In the genomic region with DNA sequence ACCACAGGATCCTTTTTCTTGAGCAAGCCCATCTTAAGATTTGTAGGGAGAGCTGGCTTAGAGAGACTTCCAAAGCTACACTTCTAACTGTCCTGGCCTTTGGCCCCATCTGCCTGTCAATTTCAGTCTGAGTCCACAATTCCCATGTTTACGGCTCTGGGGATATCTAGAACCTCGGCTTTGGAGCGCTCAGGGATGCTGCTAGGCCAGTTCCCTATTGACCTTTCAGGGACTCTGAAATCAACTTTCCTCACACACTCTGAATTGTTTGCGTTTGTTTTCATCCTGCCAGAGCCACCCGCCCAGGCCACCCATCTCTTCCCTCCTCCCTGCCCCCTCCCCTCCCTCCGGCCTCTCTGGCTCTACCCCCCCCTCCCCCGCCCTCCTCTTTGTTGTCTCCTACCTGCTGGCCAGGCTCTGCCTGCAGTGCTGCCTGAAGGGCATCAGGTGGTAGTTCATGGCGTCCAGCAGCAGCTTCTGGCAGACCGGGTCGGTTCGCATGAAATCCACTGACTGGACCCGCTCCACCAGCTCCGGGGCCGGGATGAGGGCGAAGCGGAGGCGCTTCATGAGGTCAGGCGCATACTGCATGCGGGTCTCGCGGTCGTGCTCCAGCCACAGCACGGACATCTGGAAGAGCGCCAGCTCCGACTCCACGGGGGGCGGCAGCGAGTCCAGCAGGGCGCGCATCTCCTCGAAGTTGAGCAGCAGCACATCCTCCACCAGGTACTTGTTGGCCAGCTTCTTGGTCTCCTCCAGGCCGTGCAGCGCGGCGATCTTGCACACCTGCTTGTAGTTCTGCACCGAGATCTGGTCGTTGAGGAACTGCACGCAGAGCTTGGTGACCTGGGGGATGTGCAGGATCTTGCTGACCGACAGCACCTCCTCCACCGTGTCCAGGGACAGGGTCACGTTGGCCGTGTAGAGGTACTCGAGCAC, we compare ENCODE assay signal across 10 cellular contexts. TPM values are rescaled to one million over a fixed set of nuclear protein-coding genes. Genes with fewer than 3 reads are reported as not detected.
DNase-seq lines count a peak whose midpoint lies in the region; ATAC-seq and TF ChIP-seq lines count a peak whose summit lies in the region.
"Had no signal": no experiment of that assay in that cellular context is flagged by ENCODE, and none has a peak within 500 bp of the region (broad histone marks: within the 10 kb centered on the region; RNA-seq: fewer than 3 reads in every experiment).

No MANE protein-coding gene starts in this region.

- DNase-seq in GM13976 (ENCODE audit: low spot score) (peak; percentile 17), NCI-H748 (lab: John Stamatoyannopoulos, UW; ENCODE audit: unreplicated experiment) (peak; percentile 84), sigmoid colon (no peak), middle frontal gyrus (ENCODE audit: extremely low spot score, low spot score) (no peak), C1 segment of cervical spinal cord (lab: John Stamatoyannopoulos, UW) (no peak)
- no peak for DNase-seq in effector memory CD4-positive, alpha-beta T cell
- DNase-seq: transverse colon had no signal

- H3K4me3 ChIP-seq in gastroesophageal sphincter = peak overlapping the region in 1 of 2 donors; percentile 52
- peak overlapping the region in 3 of 4 donors; percentile 32 to 52 (median 49) for H3K4me3 ChIP-seq in sigmoid colon
- H3K4me3 ChIP-seq in effector memory CD4-positive, alpha-beta T cell (ENCODE audit: insufficient read depth, low read depth, low read length, poor library complexity, severe bottlenecking) = no peak overlapping the region
- H3K4me3 ChIP-seq: ovary had no signal

- peak; percentile 12 for ATAC-seq in gastroesophageal sphincter
- ATAC-seq in GM18867 (IDR thresholded peaks at IDR 0.05; ENCODE audit: unreplicated experiment) = no peak

- 22% methylated on average over 16 of the region's 43 CpGs; no CpG with 5 or more reads in 1 of the 2 donors for WGBS in gastroesophageal sphincter (ENCODE audit: low coverage in 1 of 2), 2 donors
- 7 to 8% methylated on average over 43 of the region's 43 CpGs for WGBS in sigmoid colon, 2 donors

- H3K9me3 ChIP-seq in gastroesophageal sphincter = no peaks in the 10 kb centered on the region
- H3K9me3 ChIP-seq in sigmoid colon = no peaks in the 10 kb centered on the region
- no peaks in the 10 kb centered on the region for H3K9me3 ChIP-seq in effector memory CD4-positive, alpha-beta T cell (ENCODE audit: control insufficient read depth, low read length)
- H3K9me3 ChIP-seq: ovary, transverse colon had no signal

- in situ Hi-C loops in GM13976 (cut with MboI; ENCODE audit: low sequenced_read_pairs, unreplicated experiment) = no loop called here

- H3K4me1 ChIP-seq in gastroesophageal sphincter (peaks cover 0 to 40% (median 14%) of the 10 kb centered on the region in 3 donors), sigmoid colon (peaks cover 0 to 27% (median 23%) of the 10 kb centered on the region in 4 donors)
- peaks cover 4% of the 10 kb centered on the region for H3K4me1 ChIP-seq in effector memory CD4-positive, alpha-beta T cell (ENCODE audit: control insufficient read depth, insufficient read depth, low read length, poor library complexity, severe bottlenecking)

- no peak for TF ChIP-seq POLR2A in gastroesophageal sphincter (IDR thresholded peaks at IDR 0.05)
- TF ChIP-seq POLR2A in sigmoid colon (IDR thresholded peaks at IDR 0.05) = no peak

- intact Hi-C loops in sigmoid colon (cut with DNase I) = no loop called here

- H3K27me3 ChIP-seq in gastroesophageal sphincter (peaks cover 58% of the 10 kb centered on the region), sigmoid colon (peaks cover 17 to 47% (median 27%) of the 10 kb centered on the region in 3 donors)
- peaks cover 26% of the 10 kb centered on the region for H3K27me3 ChIP-seq in effector memory CD4-positive, alpha-beta T cell (replicated peaks; ENCODE audit: control insufficient read depth, insufficient read depth, low read length, poor library complexity, severe bottlenecking)
- H3K27me3 ChIP-seq: ovary had no signal

- TF ChIP-seq EP300 in gastroesophageal sphincter (IDR thresholded peaks at IDR 0.05) (no peak), sigmoid colon (IDR thresholded peaks at IDR 0.05) (no peak)

- TF ChIP-seq CTCF in GM13976 (IDR thresholded peaks at IDR 0.05; ENCODE audit: borderline replicate concordance, control extremely low read depth, extremely low read depth, insufficient read depth, missing control alignments) (no peak), gastroesophageal sphincter (IDR thresholded peaks at IDR 0.05) (no peak), sigmoid colon (IDR thresholded peaks at IDR 0.05) (no peak)

- H3K27ac ChIP-seq in gastroesophageal sphincter (no peak overlapping the region), sigmoid colon (no peak overlapping the region)
- no peak overlapping the region for H3K27ac ChIP-seq in effector memory CD4-positive, alpha-beta T cell (ENCODE audit: insufficient read depth, low read length, poor library complexity, severe bottlenecking)
- H3K27ac ChIP-seq: ovary, transverse colon had no signal

- H3K36me3 ChIP-seq in gastroesophageal sphincter = no peaks in the 10 kb centered on the region
- no peaks in the 10 kb centered on the region for H3K36me3 ChIP-seq in sigmoid colon
- H3K36me3 ChIP-seq in effector memory CD4-positive, alpha-beta T cell (ENCODE audit: control insufficient read depth, insufficient read depth, low read length) = no peaks in the 10 kb centered on the region
- H3K36me3 ChIP-seq: ovary, transverse colon had no signal

RNA-seq across cellular contexts. Expression of a gene that starts 3.3 kb away (rescaled TPM):
- total RNA-seq in gastroesophageal sphincter (1 to 10 TPM in 1 of 4 donors, under 1 TPM in 3; 0.27 to 1.2 (median 0.33) TPM), sigmoid colon (under 1 TPM; 0.27 to 0.83 (median 0.52) TPM)
- polyA plus RNA-seq in sigmoid colon = 1 to 10 TPM in 1 of 3 donors, under 1 TPM in 1, not detected in 1; under 0.01 to 2.9 TPM

Comparison
In these comparisons a context has a peak if more than half of its experiments do, and no peak if none do; other contexts are left out.
1. DNase-seq: peak in GM13976 (single experiment) and NCI-H748 (single experiment); none in sigmoid colon (single experiment), middle frontal gyrus (single experiment), effector memory CD4-positive, alpha-beta T cell (0 of 3) and C1 segment of cervical spinal cord (0 of 14).